1 cellular context compared by ENCODE assay signal in the genomic region with DNA sequence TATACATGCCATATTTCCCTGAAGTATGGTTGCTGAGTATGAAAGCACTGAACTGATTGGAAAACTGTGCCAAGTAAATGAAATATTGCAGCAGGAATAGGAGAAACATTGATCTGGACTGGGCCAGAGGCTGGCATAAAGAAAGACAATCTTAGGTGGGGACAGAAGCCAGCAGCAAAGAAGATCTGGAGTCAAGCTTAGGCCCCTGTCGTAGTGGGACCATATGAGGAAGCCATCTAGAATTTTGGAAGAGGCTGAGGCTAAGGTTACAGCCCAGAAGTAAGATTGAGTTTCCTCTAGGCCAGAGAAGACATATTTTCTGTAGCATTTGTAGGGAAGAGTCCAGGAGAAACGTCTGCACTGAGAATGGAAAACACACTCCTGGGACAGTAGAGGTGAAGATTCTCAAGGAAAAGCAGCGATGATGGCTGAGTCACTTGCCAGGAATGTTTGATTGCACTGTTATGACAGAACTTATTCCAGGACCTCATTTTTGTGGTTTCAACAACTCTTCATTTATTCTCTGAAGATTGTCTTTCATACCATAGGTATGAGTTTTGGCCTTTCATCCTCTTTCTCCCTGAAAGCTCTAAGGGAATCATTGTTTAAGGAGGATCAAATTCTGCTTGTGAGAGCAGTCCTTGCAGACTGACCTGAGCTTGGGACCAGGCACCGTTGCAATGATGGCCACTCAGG.
TF ChIP-seq lines count a peak whose summit lies in the region.

No MANE protein-coding gene starts in this region.

TF ChIP-seq in SK-N-SH, 30 proteins besides CTCF, POLR2A, EP300 and RAD21 (continued from another document):
- TF ChIP-seq NFIC (IDR thresholded peaks at IDR 0.05; ENCODE audit: borderline replicate concordance) (peak; percentile 97), ELF1 (IDR thresholded peaks at IDR 0.05) (0 out of 2 replicates have a peak, but pooled peaks have one; percentile 29), RCOR1 (IDR thresholded peaks at IDR 0.05; ENCODE audit: low read length) (no peak), FOXJ3 (CRISPR knock-in tag; IDR thresholded peaks at IDR 0.05) (no peak), EZH2phosphoT487 (IDR thresholded peaks at IDR 0.05; ENCODE audit: borderline replicate concordance, low read depth) (no peak), MXI1 (IDR thresholded peaks at IDR 0.05; ENCODE audit: low read depth, low read length) (no peak), FOSL2 (IDR thresholded peaks at IDR 0.05; ENCODE audit: borderline replicate concordance, low read depth) (peak; percentile 97)
- TF ChIP-seq, protein P1, sequence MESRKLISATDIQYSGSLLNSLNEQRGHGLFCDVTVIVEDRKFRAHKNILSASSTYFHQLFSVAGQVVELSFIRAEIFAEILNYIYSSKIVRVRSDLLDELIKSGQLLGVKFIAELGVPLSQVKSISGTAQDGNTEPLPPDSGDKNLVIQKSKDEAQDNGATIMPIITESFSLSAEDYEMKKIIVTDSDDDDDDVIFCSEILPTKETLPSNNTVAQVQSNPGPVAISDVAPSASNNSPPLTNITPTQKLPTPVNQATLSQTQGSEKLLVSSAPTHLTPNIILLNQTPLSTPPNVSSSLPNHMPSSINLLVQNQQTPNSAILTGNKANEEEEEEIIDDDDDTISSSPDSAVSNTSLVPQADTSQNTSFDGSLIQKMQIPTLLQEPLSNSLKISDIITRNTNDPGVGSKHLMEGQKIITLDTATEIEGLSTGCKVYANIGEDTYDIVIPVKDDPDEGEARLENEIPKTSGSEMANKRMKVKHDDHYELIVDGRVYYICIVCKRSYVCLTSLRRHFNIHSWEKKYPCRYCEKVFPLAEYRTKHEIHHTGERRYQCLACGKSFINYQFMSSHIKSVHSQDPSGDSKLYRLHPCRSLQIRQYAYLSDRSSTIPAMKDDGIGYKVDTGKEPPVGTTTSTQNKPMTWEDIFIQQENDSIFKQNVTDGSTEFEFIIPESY (IDR thresholded peaks at IDR 0.05; ENCODE audit: borderline replicate concordance, low read depth), result peak; percentile 81
